Comparison of ENCODE assay signal across 11 cellular contexts in genomic region chr13:48403929-48404328, GRCh38. TPM values are rescaled to one million over a fixed set of nuclear protein-coding genes. Genes with fewer than 3 reads are reported as not detected.
A peak's percentile ranks its signal among the peaks of the same experiment; 100 is the strongest.
DNase-seq lines count a peak whose midpoint lies in the region; ATAC-seq, FAIRE-seq and TF ChIP-seq lines count a peak whose summit lies in the region.
"Had no signal": no experiment of that assay in that cellular context is flagged by ENCODE, and none has a peak within 500 bp of the region (broad histone marks: within the 10 kb centered on the region; RNA-seq: fewer than 3 reads in every experiment).

No MANE protein-coding gene starts in this region.

- H3K27me3 Mint-ChIP-seq in activated T-helper 2 cell treated with anti-CD3 and anti-CD28 coated beads, Interferon-gamma antibody, Interleukin-2, Interleukin-4, amounts not matched to agents 10 μg/mL and 5 μg/mL and 100 μg/mL, durations not matched to agents 14 hours and 24 hours and 36 hours (ENCODE audit: low read depth) = no peaks in the 10 kb centered on the region

- H3K36me3 Mint-ChIP-seq in activated T-helper 2 cell treated with anti-CD3 and anti-CD28 coated beads, Interferon-gamma antibody, Interleukin-2, Interleukin-4, amounts not matched to agents 10 μg/mL and 5 μg/mL and 100 μg/mL, durations not matched to agents 14 hours and 24 hours and 36 hours (ENCODE audit: low read depth) = peaks cover 24% of the 10 kb centered on the region

- no peak overlapping the region for H3K4me2 ChIP-seq in HepG2 (ENCODE audit: low read depth, low read length)

- H3K27ac ChIP-seq in KOPT-K1 (ENCODE audit: low read depth, low read length, poor library complexity, severe bottlenecking) (peak overlapping the region; percentile 91), HepG2 (ENCODE audit: extremely low read length, insufficient read depth, low read length) (no peak overlapping the region), substantia nigra (ENCODE audit: low read depth, low read length, poor library complexity, severe bottlenecking) (peak overlapping the region; percentile 0)

- H3K9me3 Mint-ChIP-seq in activated T-helper 2 cell treated with anti-CD3 and anti-CD28 coated beads, Interferon-gamma antibody, Interleukin-2, Interleukin-4, amounts not matched to agents 10 μg/mL and 5 μg/mL and 100 μg/mL, durations not matched to agents 14 hours and 24 hours and 36 hours = no peaks in the 10 kb centered on the region

- no TSS peak for BruUV-seq in HepG2 (replicated peaks; lab: Mats Ljungman, UMichigan)

- peaks cover 50% of the 10 kb centered on the region for H3K4me1 ChIP-seq in HepG2 (ENCODE audit: insufficient read depth, low read length)
- H3K4me1 ChIP-seq: parathyroid adenoma had no signal

- peaks cover 58% of the 10 kb centered on the region for H3K4me1 Mint-ChIP-seq in activated T-helper 2 cell treated with anti-CD3 and anti-CD28 coated beads, Interferon-gamma antibody, Interleukin-2, Interleukin-4, amounts not matched to agents 10 μg/mL and 5 μg/mL and 100 μg/mL, durations not matched to agents 14 hours and 24 hours and 36 hours (ENCODE audit: low read depth)

- no peak for FAIRE-seq in HepG2 (lab: Jason Lieb, UNC)
- FAIRE-seq: bronchial epithelial cell had no signal

- WGBS in HepG2 (ENCODE audit: low lambda C conversion rate) = 97% methylated on average over 8 of the region's 8 CpGs

- TF ChIP-seq CTCF in HepG2 (CRISPR knock-in tag; IDR thresholded peaks at IDR 0.05) = no peak

- peaks cover 24% of the 10 kb centered on the region for H3K79me2 ChIP-seq in HepG2 (ENCODE audit: insufficient read depth, low read length)
- H3K79me2 ChIP-seq: parathyroid adenoma had no signal

- DNase-seq in activated T-helper 2 cell treated with anti-CD3 and anti-CD28 coated beads, Interferon-gamma antibody, Interleukin-2, Interleukin-4, amounts not matched to agents 10 μg/mL and 5 μg/mL and 100 μg/mL, durations not matched to agents 14 hours and 24 hours and 36 hours (ENCODE audit: low spot score) = no peak
- DNase-seq in HepG2 (ENCODE audit: low spot score) (no peak), substantia nigra (lab: John Stamatoyannopoulos, UW) (no peak), NCI-H2171 (lab: John Stamatoyannopoulos, UW) (no peak), Ammon's horn (ENCODE audit: low spot score) (no peak), NOMO-1 (lab: John Stamatoyannopoulos, UW; ENCODE audit: unreplicated experiment in 2 of 2) (no peak)
- DNase-seq: NCI-H1694 treated with DMSO at 0.1 percent for 48 hours, T-helper 9 cell had no signal

- H3K9ac ChIP-seq in HepG2 (ENCODE audit: insufficient read depth, low read depth, low read length) = no peak overlapping the region
- H3K9ac ChIP-seq: parathyroid adenoma had no signal

- H3K27ac Mint-ChIP-seq in activated T-helper 2 cell treated with anti-CD3 and anti-CD28 coated beads, Interferon-gamma antibody, Interleukin-2, Interleukin-4, amounts not matched to agents 10 μg/mL and 5 μg/mL and 100 μg/mL, durations not matched to agents 14 hours and 24 hours and 36 hours = peak overlapping the region; percentile 38

- no peak for TF ChIP-seq RAD21 in HepG2 (CRISPR knock-in tag; IDR thresholded peaks at IDR 0.05)

- intact Hi-C loops in activated T-helper 2 cell treated with anti-CD3 and anti-CD28 coated beads, Interferon-gamma antibody, Interleukin-2, Interleukin-4, amounts not matched to agents 10 μg/mL and 5 μg/mL and 100 μg/mL, durations not matched to agents 14 hours and 24 hours and 36 hours (cut with micrococcal nuclease) = loop anchor here (1.0 to 10.0 kb wide), 11 partner anchors 7 to 571 kb away; partner anchors contain the start of genes FNDC3A and RB1
- intact Hi-C loops in HepG2 (cut with micrococcal nuclease; ENCODE audit: unreplicated experiment) = loop anchor here (10.0 kb wide), 1 partner anchor 171 kb away; no protein-coding TSS in a partner anchor

- no peaks in the 10 kb centered on the region for H4K20me1 ChIP-seq in HepG2 (ENCODE audit: insufficient read depth, low read length)

- TF ChIP-seq EP300 in HepG2 (IDR thresholded peaks at IDR 0.05; ENCODE audit: low read depth in 2 of 2, low read length in 2 of 2) (no peak), HepG2 (CRISPR knock-in tag; IDR thresholded peaks at IDR 0.05; ENCODE audit: borderline replicate concordance) (no peak)

- no peak overlapping the region for H3K4me3 ChIP-seq in HepG2 (replicated peaks in 1 of 3; ENCODE audit: insufficient read depth in 1 of 3, low read depth in 2 of 3, low read length in 3 of 3)

- peaks cover 59% of the 10 kb centered on the region for H3K36me3 ChIP-seq in KOPT-K1 (ENCODE audit: insufficient read depth, low read length)
- 0 out of 5 replicates have a peak, but pooled peaks cover 0 to 3% of the 10 kb centered on the region in 2 experiments for H3K36me3 ChIP-seq in HepG2 (replicated peaks in 1 of 2; ENCODE audit: control insufficient read depth in 1 of 2, insufficient read depth in 2 of 2, low read length in 2 of 2)

- CTCF ChIA-PET in HepG2 (lab: Yijun Ruan, JAX; ENCODE audit: low intra/inter-chr PET ratio, low total read pairs) = no interaction called here

- POLR2A ChIA-PET in HepG2 (lab: Yijun Ruan, JAX) = no interaction called here

- ATAC-seq in HepG2 = no peak

- H3K27me3 ChIP-seq in HepG2 (ENCODE audit: control insufficient read depth in 1 of 2, insufficient read depth in 2 of 2, low read length in 2 of 2) = no peaks in the 10 kb centered on the region

- TF ChIP-seq POLR2A in HepG2 (IDR thresholded peaks at IDR 0.05; ENCODE audit: insufficient read depth in 1 of 2, low read depth in 2 of 2, low read length in 2 of 2) = no peak

- H2AFZ ChIP-seq in HepG2 (ENCODE audit: low read length) = no peak overlapping the region
- H2AFZ ChIP-seq: parathyroid adenoma had no signal

- H3K4me3 Mint-ChIP-seq in activated T-helper 2 cell treated with anti-CD3 and anti-CD28 coated beads, Interferon-gamma antibody, Interleukin-2, Interleukin-4, amounts not matched to agents 10 μg/mL and 5 μg/mL and 100 μg/mL, durations not matched to agents 14 hours and 24 hours and 36 hours (ENCODE audit: low read depth) = no peak overlapping the region

- in situ Hi-C loops in HepG2 (cut with HindIII; ENCODE audit: extremely low pct_ligation_motif_present, low pct_unique_long_range_greater_than_20kb) = no loop called here

- H3K9me3 ChIP-seq in KOPT-K1 (ENCODE audit: insufficient read depth, low read length, poor library complexity, severe bottlenecking) (no peaks in the 10 kb centered on the region), HepG2 (ENCODE audit: low read length) (no peaks in the 10 kb centered on the region)

TF ChIP-seq in HepG2, 621 proteins besides CTCF, POLR2A, EP300 and RAD21 (continues in another document):
- no peak for TF ChIP-seq HINFP (CRISPR knock-in tag; IDR thresholded peaks at IDR 0.05; ENCODE audit: low read depth)

RNA-seq across cellular contexts. Expression of gene LPAR6, which starts 9.0 kb away (rescaled TPM):
- total RNA-seq in activated T-helper 2 cell treated with anti-CD3 and anti-CD28 coated beads, Interferon-gamma antibody, Interleukin-2, Interleukin-4, amounts not matched to agents 10 μg/mL and 5 μg/mL and 100 μg/mL, durations not matched to agents 14 hours and 24 hours and 36 hours = 4.5 and 5.8 TPM in 2 replicates
- total RNA-seq in HepG2 (2016; rRNA removed; fragmentation: Illumina TruSeq; extraction: Trizol) = 17.9 and 24.4 TPM in 2 replicates
- 3.0 and 4.7 TPM in 2 replicates for total RNA-seq in HepG2 (2016; cell fraction: cytosol; rRNA removed; fragmentation: Illumina TruSeq; extraction: Trizol; ENCODE audit: low read depth)
- total RNA-seq in HepG2 (2016; cell fraction: insoluble cytoplasmic fraction; rRNA removed; fragmentation: Illumina TruSeq; extraction: Trizol) = 17.0 and 23.7 TPM in 2 replicates
- total RNA-seq in HepG2 (2016; cell fraction: membrane; rRNA removed; fragmentation: Illumina TruSeq; extraction: Trizol) = 8.8 and 9.4 TPM in 2 replicates
- 35.4 and 40.8 TPM in 2 replicates for total RNA-seq in HepG2 (2016; cell fraction: nucleus; rRNA removed; fragmentation: Illumina TruSeq; extraction: Trizol)
- polyA plus RNA-seq in HepG2 (2011; rRNA removed) = 83.4 and 149 TPM in 2 replicates
- polyA plus RNA-seq in HepG2 (2011; cell fraction: cytosol; rRNA removed) = 36.7 and 54.7 TPM in 2 replicates
- 52.3 and 53.1 TPM in 2 replicates for polyA plus RNA-seq in HepG2 (2011; cell fraction: nucleus; rRNA removed)
- 53.2 and 56.3 TPM in 2 replicates for polyA plus RNA-seq in HepG2 (2012)
- 2.8 and 3.7 TPM in 2 replicates for polyA plus RNA-seq in HepG2 (2016; cell fraction: cytosol; fragmentation: Illumina TruSeq; extraction: Trizol; ENCODE audit: low read depth)
- polyA plus RNA-seq in HepG2 (2016; cell fraction: insoluble cytoplasmic fraction; fragmentation: Illumina TruSeq; extraction: Trizol; ENCODE audit: low read depth) = 12.8 and 14.2 TPM in 2 replicates
- 6.7 and 6.8 TPM in 2 replicates for polyA plus RNA-seq in HepG2 (2016; cell fraction: membrane; fragmentation: Illumina TruSeq; extraction: Trizol; ENCODE audit: low read depth)
- polyA plus RNA-seq in HepG2 (2016; cell fraction: nucleus; fragmentation: Illumina TruSeq; extraction: Trizol; ENCODE audit: insufficient read depth, low read depth) = 48.2 and 55.7 TPM in 2 replicates
- 24.2 TPM in 1 of 2 replicates, not detected in the other for polyA minus RNA-seq in HepG2 (2011; rRNA and poly(A)+ RNA removed; ENCODE audit: low replicate concordance)
- polyA minus RNA-seq in HepG2 (2011; cell fraction: cytosol; rRNA and poly(A)+ RNA removed) = 28.9 and 35.4 TPM in 2 replicates
- polyA minus RNA-seq in HepG2 (2011; cell fraction: nucleus; rRNA and poly(A)+ RNA removed) = 42.9 and 52.5 TPM in 2 replicates
